28 cellular contexts compared by ENCODE assay signal in the genomic region with DNA sequence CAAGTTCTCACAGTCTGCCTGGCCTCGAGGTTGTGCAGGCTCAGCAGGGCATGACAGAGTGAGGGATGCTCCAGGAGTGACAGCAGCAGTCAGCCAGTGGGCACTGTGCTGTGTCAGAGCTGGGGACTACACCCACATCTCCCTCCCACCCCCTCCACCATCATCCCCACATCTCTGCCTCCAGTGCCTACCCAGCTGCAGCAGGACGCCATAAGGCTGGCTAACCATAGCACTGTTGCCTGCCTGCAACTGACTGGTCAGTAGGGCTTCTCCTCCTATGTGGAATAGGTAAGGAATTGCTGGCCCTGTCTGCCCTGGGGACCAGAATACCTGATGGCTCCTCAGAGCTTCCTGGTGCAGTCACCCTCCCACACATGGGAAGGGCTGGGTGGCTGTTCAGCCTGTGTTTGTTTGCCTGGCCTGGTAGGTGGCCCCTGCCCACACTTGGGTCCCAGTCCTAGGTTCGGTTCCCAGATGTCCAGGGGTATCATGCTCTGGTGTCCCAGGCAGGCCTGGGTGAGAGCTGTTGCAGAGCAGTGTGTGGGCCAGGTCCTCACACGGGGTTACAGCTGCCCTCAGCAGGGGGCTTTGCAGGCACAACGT.
"Had no signal": no experiment of that assay in that cellular context is flagged by ENCODE, and none has a peak within 500 bp of the region (broad histone marks: within the 10 kb centered on the region; RNA-seq: fewer than 3 reads in every experiment).

No MANE protein-coding gene starts in this region.

- H3K9me3 ChIP-seq: adrenal gland, body of pancreas, colonic mucosa, esophagus squamous epithelium had no signal

- H3K27me3 ChIP-seq: adrenal gland, body of pancreas, colonic mucosa, esophagus squamous epithelium had no signal

- FAIRE-seq: endometrium, endothelial cell of umbilical vein had no signal

- H3K4me3 ChIP-seq: adrenal gland, body of pancreas, colonic mucosa, esophagus squamous epithelium had no signal

- ATAC-seq: activated CD4-positive, alpha-beta T cell treated with anti-CD3 and anti-CD28 coated beads for 36 hours; activated CD8-positive, alpha-beta memory T cell treated with anti-CD3 and anti-CD28 coated beads, Interleukin-2, amount 10 ng/mL, durations not matched to agents 7 days and 5 days; activated CD8-positive, alpha-beta T cell treated with anti-CD3 and anti-CD28 coated beads, Interleukin-2, amount 10 ng/mL, durations not matched to agents 7 days and 5 days; body of pancreas had no signal

- H3K27ac ChIP-seq: body of pancreas, colonic mucosa, epithelial cell of prostate, esophagus squamous epithelium had no signal

- DNase-seq: activated CD4-positive, alpha-beta memory T cell treated with anti-CD3 and anti-CD28 coated beads for 36 hours; activated CD4-positive, alpha-beta T cell treated with anti-CD3 and anti-CD28 coated beads for 36 hours; activated CD4-positive, alpha-beta T cell treated with anti-CD3 and anti-CD28 coated beads, Interleukin-2, amount 10 ng/mL, durations not matched to agents 24 days and 14 days; activated CD4-positive, CD25-positive, alpha-beta regulatory T cell; activated CD4-positive, CD25-positive, alpha-beta regulatory T cell treated with anti-CD3 and anti-CD28 coated beads, Interleukin-2, amount 50 U/mL, for 72 hours; activated CD8-positive, alpha-beta memory T cell treated with anti-CD3 and anti-CD28 coated beads, Interleukin-2, amount 10 ng/mL, durations not matched to agents 7 days and 5 days; activated CD8-positive, alpha-beta memory T cell treated with anti-CD3 and anti-CD28 coated beads, Interleukin-2, amount 50 U/mL, for 4 hours; activated CD8-positive, alpha-beta T cell treated with anti-CD3 and anti-CD28 coated beads, Interleukin-2, amount 10 ng/mL, durations not matched to agents 7 days and 5 days; activated effector memory CD4-positive, alpha-beta T cell treated with anti-CD3 and anti-CD28 coated beads, Interleukin-2, amount 50 U/mL, for 16 hours; activated naive CD4-positive, alpha-beta T cell treated with anti-CD3 and anti-CD28 coated beads for 36 hours; activated naive CD8-positive, alpha-beta T cell treated with anti-CD3 and anti-CD28 coated beads for 36 hours; activated naive CD8-positive, alpha-beta T cell treated with anti-CD3 and anti-CD28 coated beads, Interleukin-2, amount 50 U/mL, for 24 hours; activated T-cell treated with anti-CD3 and anti-CD28 coated beads, Interleukin-2, amount 50 U/mL, for 1 hour; activated T-cell treated with anti-CD3 and anti-CD28 coated beads, Interleukin-2, amount 50 U/mL, for 48 hours; amygdala; aorta; body of pancreas; central memory CD4-positive, alpha-beta T cell; cerebellar nuclear complex; colonic mucosa; effector CD8-positive, alpha-beta T cell; esophagus squamous epithelium; foreskin melanocyte; T-helper 2 cell had no signal

- H3K4me1 ChIP-seq: body of pancreas, colonic mucosa, esophagus squamous epithelium had no signal
